In genomic region chr1:241077386-241078147, GRCh38 we compare ENCODE assay signal across 21 cellular contexts.
DNase-seq lines count a peak whose midpoint lies in the region; ATAC-seq and TF ChIP-seq lines count a peak whose summit lies in the region.
"Had no signal": no experiment of that assay in that cellular context is flagged by ENCODE, and none has a peak within 500 bp of the region (broad histone marks: within the 10 kb centered on the region; RNA-seq: fewer than 3 reads in every experiment).

No MANE protein-coding gene starts in this region.

- no TSS peak for BruUV-seq in PC-3 (replicated peaks; lab: Mats Ljungman, UMichigan)

- ATAC-seq in PC-3 (peak; percentile 22), HG02610 (IDR thresholded peaks at IDR 0.05; ENCODE audit: unreplicated experiment) (no peak)
- ATAC-seq in activated CD8-positive, alpha-beta memory T cell treated with anti-CD3 and anti-CD28 coated beads, Interleukin-2, amount 10 ng/mL, durations not matched to agents 7 days and 5 days, result no peak
- ATAC-seq: activated CD8-positive, alpha-beta T cell treated with anti-CD3 and anti-CD28 coated beads, Interleukin-2, amount 10 ng/mL, durations not matched to agents 7 days and 5 days; stimulated activated effector memory CD8-positive, alpha-beta T cell treated with anti-CD3 and anti-CD28 coated beads, Interleukin-12 subunit alpha, Interleukin-12 subunit beta, amount 100 ng/mL, for 72 hours; T-cell had no signal

- H3K9ac ChIP-seq in PC-3 (ENCODE audit: low read length) (no peak overlapping the region), fibroblast of lung (ENCODE audit: insufficient read depth, low read length) (no peak overlapping the region)

- no peak overlapping the region for H3K27ac Mint-ChIP-seq in activated CD8-positive, alpha-beta memory T cell treated with anti-CD3 and anti-CD28 coated beads, Interleukin-2, amount 10 ng/mL, durations not matched to agents 7 days and 5 days
- H3K27ac Mint-ChIP-seq: activated CD8-positive, alpha-beta T cell treated with anti-CD3 and anti-CD28 coated beads, Interleukin-2, amount 10 ng/mL, durations not matched to agents 7 days and 5 days; activated naive CD8-positive, alpha-beta T cell treated with anti-CD3 and anti-CD28 coated beads, Interleukin-2, amount 10 ng/mL, durations not matched to agents 7 days and 5 days; activated T-helper 1 cell treated with anti-CD3 and anti-CD28 coated beads, Interleukin-12 subunit alpha, Interleukin-12 subunit beta, Interleukin-2, Interleukin-4 antibody, amounts not matched to agents 30 ng/mL and 10 ng/mL and 1 ng/mL, durations not matched to agents 14 hours and 24 hours and 36 hours; CD14-positive monocyte; stimulated activated effector memory CD8-positive, alpha-beta T cell treated with anti-CD3 and anti-CD28 coated beads, Interleukin-12 subunit alpha, Interleukin-12 subunit beta, amount 100 ng/mL, for 72 hours; T-cell; type B pancreatic cell had no signal

- no peaks in the 10 kb centered on the region for H3F3A ChIP-seq in PC-3 (ENCODE audit: low read length, unreplicated experiment)

- H3K9me3 Mint-ChIP-seq in activated CD8-positive, alpha-beta memory T cell treated with anti-CD3 and anti-CD28 coated beads, Interleukin-2, amount 10 ng/mL, durations not matched to agents 7 days and 5 days (ENCODE audit: low read depth), result no peaks in the 10 kb centered on the region
- H3K9me3 Mint-ChIP-seq: activated T-helper 1 cell treated with anti-CD3 and anti-CD28 coated beads, Interleukin-12 subunit alpha, Interleukin-12 subunit beta, Interleukin-2, Interleukin-4 antibody, amounts not matched to agents 30 ng/mL and 10 ng/mL and 1 ng/mL, durations not matched to agents 14 hours and 24 hours and 36 hours; type B pancreatic cell had no signal

- CTCF ChIA-PET in PC-3 (lab: Charles Lee), result no interaction called here
- CTCF ChIA-PET in activated CD8-positive, alpha-beta memory T cell treated with anti-CD3 and anti-CD28 coated beads, Interleukin-2, amount 10 ng/mL, durations not matched to agents 7 days and 5 days (lab: Charles Lee), result no interaction called here

- H3K4me3 ChIP-seq in PC-3 (ENCODE audit: low read length) (no peak overlapping the region), fibroblast of lung (replicated peaks in 1 of 4; ENCODE audit: control extremely low read depth in 1 of 4, insufficient read depth in 1 of 4, low read depth in 3 of 4, low read length in 4 of 4) (no peak overlapping the region), osteoblast (ENCODE audit: insufficient read depth, low read length) (peak overlapping the region; percentile 16), transverse colon (no peak overlapping the region)

- in situ Hi-C loops in transverse colon (cut with MboI; ENCODE audit: low pct_ligation_motif_present in 1 of 4, low pct_unique_long_range_greater_than_20kb in 1 of 4, low sequenced_read_pairs in 3 of 4), result no loop called here

- DNase-seq in AG20443 (ENCODE audit: low spot score) (peak; percentile 21), PC-3 (no peak), fibroblast of lung (ENCODE audit: low read depth in 2 of 2) (no peak), osteoblast (ENCODE audit: insufficient read length, low spot score, missing footprints) (peak; percentile 79), NCI-H2029 treated with DMSO at 0.1 percent for 48 hours (lab: John Stamatoyannopoulos, UW) (no peak), transverse colon (no peak)
- DNase-seq in activated CD8-positive, alpha-beta memory T cell treated with anti-CD3 and anti-CD28 coated beads, Interleukin-2, amount 10 ng/mL, durations not matched to agents 7 days and 5 days, result no peak
- DNase-seq: activated CD8-positive, alpha-beta T cell treated with anti-CD3 and anti-CD28 coated beads, Interleukin-2, amount 10 ng/mL, durations not matched to agents 7 days and 5 days; activated naive CD8-positive, alpha-beta T cell treated with anti-CD3 and anti-CD28 coated beads, Interleukin-2, amount 10 ng/mL, durations not matched to agents 7 days and 5 days; DMS153; HCEC 1CT; mesendoderm; NCI-H1436 treated with DMSO at 0.1 percent for 48 hours; NCI-H2227 treated with DMSO at 0.1 percent for 48 hours; T-cell had no signal

- no peak overlapping the region for H3K4me3 Mint-ChIP-seq in activated CD8-positive, alpha-beta memory T cell treated with anti-CD3 and anti-CD28 coated beads, Interleukin-2, amount 10 ng/mL, durations not matched to agents 7 days and 5 days
- H3K4me3 Mint-ChIP-seq: activated CD8-positive, alpha-beta T cell treated with anti-CD3 and anti-CD28 coated beads, Interleukin-2, amount 10 ng/mL, durations not matched to agents 7 days and 5 days; activated naive CD8-positive, alpha-beta T cell treated with anti-CD3 and anti-CD28 coated beads, Interleukin-2, amount 10 ng/mL, durations not matched to agents 7 days and 5 days; activated T-helper 1 cell treated with anti-CD3 and anti-CD28 coated beads, Interleukin-12 subunit alpha, Interleukin-12 subunit beta, Interleukin-2, Interleukin-4 antibody, amounts not matched to agents 30 ng/mL and 10 ng/mL and 1 ng/mL, durations not matched to agents 14 hours and 24 hours and 36 hours; CD14-positive monocyte; stimulated activated effector memory CD8-positive, alpha-beta T cell treated with anti-CD3 and anti-CD28 coated beads, Interleukin-12 subunit alpha, Interleukin-12 subunit beta, amount 100 ng/mL, for 72 hours; T-cell; type B pancreatic cell had no signal

- H3K4me1 Mint-ChIP-seq in activated CD8-positive, alpha-beta memory T cell treated with anti-CD3 and anti-CD28 coated beads, Interleukin-2, amount 10 ng/mL, durations not matched to agents 7 days and 5 days, result no peaks in the 10 kb centered on the region
- H3K4me1 Mint-ChIP-seq: activated naive CD8-positive, alpha-beta T cell treated with anti-CD3 and anti-CD28 coated beads, Interleukin-2, amount 10 ng/mL, durations not matched to agents 7 days and 5 days; CD14-positive monocyte; stimulated activated effector memory CD8-positive, alpha-beta T cell treated with anti-CD3 and anti-CD28 coated beads, Interleukin-12 subunit alpha, Interleukin-12 subunit beta, amount 100 ng/mL, for 72 hours; T-cell had no signal

- H3K36me3 ChIP-seq in PC-3 (ENCODE audit: low read depth, low read length), result no peaks in the 10 kb centered on the region
- no peaks in the 10 kb centered on the region for H3K36me3 ChIP-seq in fibroblast of lung (ENCODE audit: control insufficient read depth, insufficient read depth, low read length)
- H3K36me3 ChIP-seq in osteoblast (ENCODE audit: insufficient read depth, low read length), result no peaks in the 10 kb centered on the region
- no peaks in the 10 kb centered on the region for H3K36me3 ChIP-seq in transverse colon

- TF ChIP-seq EP300 in transverse colon (IDR thresholded peaks at IDR 0.05; ENCODE audit: low read depth), result no peak

- peaks cover 96% of the 10 kb centered on the region for H3K27me3 ChIP-seq in PC-3 (ENCODE audit: low read length)
- no peaks in the 10 kb centered on the region for H3K27me3 ChIP-seq in fibroblast of lung (ENCODE audit: control insufficient read depth, insufficient read depth, low read length)
- H3K27me3 ChIP-seq in osteoblast (ENCODE audit: insufficient read depth, low read length), result no peaks in the 10 kb centered on the region
- H3K27me3 ChIP-seq in transverse colon, result no peaks in the 10 kb centered on the region

- H3K79me2 ChIP-seq in PC-3 (ENCODE audit: low read length) (no peaks in the 10 kb centered on the region), fibroblast of lung (ENCODE audit: control insufficient read depth, insufficient read depth, low read length) (no peaks in the 10 kb centered on the region), osteoblast (ENCODE audit: insufficient read depth, low read length) (no peaks in the 10 kb centered on the region)

- no peak overlapping the region for H3K4me2 ChIP-seq in PC-3 (ENCODE audit: low read length)
- no peak overlapping the region for H3K4me2 ChIP-seq in fibroblast of lung (ENCODE audit: extremely low read depth, insufficient read depth, low read length)
- peak overlapping the region; percentile 7 for H3K4me2 ChIP-seq in osteoblast (ENCODE audit: insufficient read depth, low read length)

- H3K9me2 ChIP-seq in PC-3 (replicated peaks; ENCODE audit: low read length), result no peaks in the 10 kb centered on the region

- H2AFZ ChIP-seq in PC-3 (ENCODE audit: low read length) (no peak overlapping the region), fibroblast of lung (ENCODE audit: low read length) (peak overlapping the region; percentile 82), osteoblast (ENCODE audit: low read length) (peak overlapping the region; percentile 84)

- no peaks in the 10 kb centered on the region for H3K4me1 ChIP-seq in PC-3 (ENCODE audit: insufficient read depth, low read length)
- H3K4me1 ChIP-seq in fibroblast of lung (ENCODE audit: control insufficient read depth, extremely low read depth, insufficient read depth, low read length), result peaks cover 3% of the 10 kb centered on the region
- H3K4me1 ChIP-seq in osteoblast (ENCODE audit: insufficient read depth, low read length), result no peaks in the 10 kb centered on the region
- no peaks in the 10 kb centered on the region for H3K4me1 ChIP-seq in transverse colon

- H3K36me3 Mint-ChIP-seq in activated CD8-positive, alpha-beta memory T cell treated with anti-CD3 and anti-CD28 coated beads, Interleukin-2, amount 10 ng/mL, durations not matched to agents 7 days and 5 days, result no peaks in the 10 kb centered on the region
- H3K36me3 Mint-ChIP-seq: activated naive CD8-positive, alpha-beta T cell treated with anti-CD3 and anti-CD28 coated beads, Interleukin-2, amount 10 ng/mL, durations not matched to agents 7 days and 5 days; CD14-positive monocyte; stimulated activated effector memory CD8-positive, alpha-beta T cell treated with anti-CD3 and anti-CD28 coated beads, Interleukin-12 subunit alpha, Interleukin-12 subunit beta, amount 100 ng/mL, for 72 hours; T-cell; type B pancreatic cell had no signal

- H4K20me1 ChIP-seq in PC-3 (ENCODE audit: low read length) (no peaks in the 10 kb centered on the region), fibroblast of lung (ENCODE audit: control insufficient read depth, extremely low read depth, insufficient read depth, low read length) (no peaks in the 10 kb centered on the region), osteoblast (ENCODE audit: insufficient read depth, low read length) (no peaks in the 10 kb centered on the region)

- H3K27ac ChIP-seq in PC-3 (ENCODE audit: low read length), result no peak overlapping the region
- peak overlapping the region; percentile 32 for H3K27ac ChIP-seq in fibroblast of lung (ENCODE audit: insufficient read depth, low read length)
- no peak overlapping the region for H3K27ac ChIP-seq in osteoblast (ENCODE audit: low read depth, low read length)
- peak overlapping the region in 1 of 4 donors; percentile 29 for H3K27ac ChIP-seq in transverse colon
- H3K27ac ChIP-seq: RWPE1 had no signal

- TF ChIP-seq CTCF in PC-3 (conservative IDR thresholded peaks at IDR 0.05; ENCODE audit: low read depth, low read length), result no peak
- no peak for TF ChIP-seq CTCF in fibroblast of lung (conservative IDR thresholded peaks at IDR 0.05 in 1 of 2, IDR thresholded peaks at IDR 0.05 in 1 of 2; ENCODE audit: low read depth in 1 of 2, low read length in 2 of 2)
- no peak for TF ChIP-seq CTCF in osteoblast (IDR thresholded peaks at IDR 0.05; ENCODE audit: extremely low read depth, low read depth, low read length)
- TF ChIP-seq CTCF in transverse colon (IDR thresholded peaks at IDR 0.05), result no peak

- TF ChIP-seq POLR2A in transverse colon (IDR thresholded peaks at IDR 0.05), result no peak

- H3K9me3 ChIP-seq in PC-3 (ENCODE audit: low read length) (no peaks in the 10 kb centered on the region), fibroblast of lung (ENCODE audit: control insufficient read depth, insufficient read depth, low read depth, low read length) (no peaks in the 10 kb centered on the region), osteoblast (ENCODE audit: low read depth, low read length) (no peaks in the 10 kb centered on the region), transverse colon (no peaks in the 10 kb centered on the region)

- POLR2A ChIA-PET in PC-3 (lab: Charles Lee; ENCODE audit: unreplicated experiment), result no interaction called here

- intact Hi-C loops in PC-3 (cut with micrococcal nuclease), result no loop called here
- intact Hi-C loops in transverse colon (cut with DNase I; ENCODE audit: low total_unique reads), result no loop called here

- WGBS in transverse colon (ENCODE audit: low coverage in 1 of 2), 2 donors, result 72 to 73% methylated on average over 5 to 11 of the region's 11 CpGs

- no peaks in the 10 kb centered on the region for H3K27me3 Mint-ChIP-seq in activated CD8-positive, alpha-beta memory T cell treated with anti-CD3 and anti-CD28 coated beads, Interleukin-2, amount 10 ng/mL, durations not matched to agents 7 days and 5 days
- H3K27me3 Mint-ChIP-seq: activated naive CD8-positive, alpha-beta T cell treated with anti-CD3 and anti-CD28 coated beads, Interleukin-2, amount 10 ng/mL, durations not matched to agents 7 days and 5 days; T-cell; type B pancreatic cell had no signal

Comparison
In these comparisons a context has a peak if more than half of its experiments do, and no peak if none do; other contexts are left out.
1. DNase-seq: peak in AG20443 (single experiment) and osteoblast (single experiment); none in PC-3 (single experiment), fibroblast of lung (0 of 2), activated CD8-positive, alpha-beta memory T cell treated with anti-CD3 and anti-CD28 coated beads, Interleukin-2, amount 10 ng/mL, durations not matched to agents 7 days and 5 days (single experiment), NCI-H2029 treated with DMSO at 0.1 percent for 48 hours (single experiment) and transverse colon (single experiment).